18 cellular contexts compared by ENCODE assay signal in the genomic region with DNA sequence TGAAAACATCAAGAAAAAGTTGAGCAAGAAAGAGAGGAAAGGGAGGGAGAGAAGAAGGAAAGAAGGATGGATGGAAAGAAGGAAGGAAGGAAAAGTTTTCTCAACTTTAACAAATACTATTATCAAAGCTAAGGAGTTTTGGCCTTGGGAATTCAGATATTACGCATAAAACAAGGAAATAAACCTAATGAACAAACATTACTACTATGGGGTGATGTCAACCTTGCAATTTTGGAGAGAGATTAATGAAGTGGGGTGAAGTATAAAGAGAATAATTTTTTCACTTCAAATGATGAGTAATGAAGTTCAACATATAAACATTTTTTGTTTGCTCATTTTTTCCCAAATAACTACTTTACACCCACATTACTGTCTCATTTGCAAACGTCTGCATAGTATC. TPM values are rescaled to one million over a fixed set of nuclear protein-coding genes. Genes with fewer than 3 reads are reported as not detected.
A peak's percentile ranks its signal among the peaks of the same experiment; 100 is the strongest.
DNase-seq lines count a peak whose midpoint lies in the region; ATAC-seq, FAIRE-seq and TF ChIP-seq lines count a peak whose summit lies in the region.
"Had no signal": no experiment of that assay in that cellular context is flagged by ENCODE, and none has a peak within 500 bp of the region (broad histone marks: within the 10 kb centered on the region; RNA-seq: fewer than 3 reads in every experiment).

No MANE protein-coding gene starts in this region.

- H3K36me3 Mint-ChIP-seq in activated naive CD8-positive, alpha-beta T cell treated with anti-CD3 and anti-CD28 coated beads, Interleukin-2, amount 50 U/mL, for 24 hours (ENCODE audit: low read depth), result no peaks in the 10 kb centered on the region
- peaks cover 6% of the 10 kb centered on the region for H3K36me3 Mint-ChIP-seq in activated naive CD8-positive, alpha-beta T cell treated with anti-CD3 and anti-CD28 coated beads for 36 hours

- FAIRE-seq in islet of Langerhans (lab: Jason Lieb, UNC), result peak; percentile 51
- FAIRE-seq: A204.1, D721Med, H1 had no signal

- TF ChIP-seq CTCF in HEK293 (tag by site-specific recombination; IDR thresholded peaks at IDR 0.05), result no peak
- TF ChIP-seq CTCF in foreskin fibroblast (IDR thresholded peaks at IDR 0.05; ENCODE audit: low read depth, low read length), result no peak

- no peaks in the 10 kb centered on the region for H3K27me3 Mint-ChIP-seq in activated naive CD8-positive, alpha-beta T cell treated with anti-CD3 and anti-CD28 coated beads, Interleukin-2, amount 50 U/mL, for 24 hours
- no peaks in the 10 kb centered on the region for H3K27me3 Mint-ChIP-seq in activated naive CD8-positive, alpha-beta T cell treated with anti-CD3 and anti-CD28 coated beads for 36 hours
- H3K27me3 Mint-ChIP-seq: B cell; CD4-positive, alpha-beta T cell had no signal

- no peaks in the 10 kb centered on the region for H3K36me3 ChIP-seq in HEK293 (ENCODE audit: control insufficient read depth in 2 of 2, insufficient read depth in 1 of 2, low read length in 2 of 2)
- H3K36me3 ChIP-seq: HAP-1 had no signal

- H3K27ac ChIP-seq in HEK293 (ENCODE audit: extremely low read depth, low read depth, low read length), result no peak overlapping the region
- H3K27ac ChIP-seq: HL-60 had no signal

- no peak for ATAC-seq in activated naive CD8-positive, alpha-beta T cell treated with anti-CD3 and anti-CD28 coated beads, Interleukin-2, amount 50 U/mL, for 24 hours

- H3K4me3 ChIP-seq in HEK293 (ENCODE audit: low read depth, low read length) (no peak overlapping the region), foreskin fibroblast (ENCODE audit: low read depth in 1 of 2, low read length in 2 of 2) (no peak overlapping the region)
- H3K4me3 ChIP-seq: HAP-1 had no signal

- no peak overlapping the region for H3K4me3 Mint-ChIP-seq in activated naive CD8-positive, alpha-beta T cell treated with anti-CD3 and anti-CD28 coated beads, Interleukin-2, amount 50 U/mL, for 24 hours
- no peak overlapping the region for H3K4me3 Mint-ChIP-seq in activated naive CD8-positive, alpha-beta T cell treated with anti-CD3 and anti-CD28 coated beads for 36 hours
- H3K4me3 Mint-ChIP-seq: B cell; CD4-positive, alpha-beta T cell; HFFc6 had no signal

- peaks cover 35% of the 10 kb centered on the region for H3K4me1 Mint-ChIP-seq in activated naive CD8-positive, alpha-beta T cell treated with anti-CD3 and anti-CD28 coated beads, Interleukin-2, amount 50 U/mL, for 24 hours
- peaks cover 34% of the 10 kb centered on the region for H3K4me1 Mint-ChIP-seq in activated naive CD8-positive, alpha-beta T cell treated with anti-CD3 and anti-CD28 coated beads for 36 hours

- no peaks in the 10 kb centered on the region for H3K9me3 Mint-ChIP-seq in activated naive CD8-positive, alpha-beta T cell treated with anti-CD3 and anti-CD28 coated beads, Interleukin-2, amount 50 U/mL, for 24 hours
- H3K9me3 Mint-ChIP-seq in activated naive CD8-positive, alpha-beta T cell treated with anti-CD3 and anti-CD28 coated beads for 36 hours, result no peaks in the 10 kb centered on the region
- H3K9me3 Mint-ChIP-seq: CD4-positive, alpha-beta T cell; HFFc6 had no signal

- CTCF ChIA-PET in HEK293 (lab: Yijun Ruan, JAX), result no interaction called here

- POLR2A ChIA-PET in HEK293 (lab: Yijun Ruan, JAX), result no interaction called here

- H3K27ac Mint-ChIP-seq in activated naive CD8-positive, alpha-beta T cell treated with anti-CD3 and anti-CD28 coated beads, Interleukin-2, amount 50 U/mL, for 24 hours, result peak overlapping the region; percentile 30
- no peak overlapping the region for H3K27ac Mint-ChIP-seq in activated naive CD8-positive, alpha-beta T cell treated with anti-CD3 and anti-CD28 coated beads for 36 hours
- H3K27ac Mint-ChIP-seq: B cell; CD4-positive, alpha-beta T cell; HFFc6 had no signal

- H3K9me3 ChIP-seq in HEK293 (ENCODE audit: control insufficient read depth, insufficient read depth, low read depth, low read length), result no peaks in the 10 kb centered on the region
- H3K9me3 ChIP-seq: HAP-1 had no signal

- H3K4me1 ChIP-seq in HEK293 (ENCODE audit: control insufficient read depth, insufficient read depth, low read length), result no peaks in the 10 kb centered on the region
- H3K4me1 ChIP-seq: HAP-1 had no signal

- DNase-seq in activated naive CD8-positive, alpha-beta T cell treated with anti-CD3 and anti-CD28 coated beads, Interleukin-2, amount 50 U/mL, for 24 hours, result no peak
- DNase-seq in activated naive CD8-positive, alpha-beta T cell treated with anti-CD3 and anti-CD28 coated beads for 36 hours, result no peak
- DNase-seq in activated CD4-positive, CD25-positive, alpha-beta regulatory T cell treated with anti-CD3 and anti-CD28 coated beads, Interleukin-2, amount 50 U/mL, for 72 hours, result no peak
- no peak for DNase-seq in foreskin fibroblast
- DNase-seq in DMS153 (lab: John Stamatoyannopoulos, UW), result no peak
- DNase-seq: C1 segment of cervical spinal cord; CD4-positive, alpha-beta T cell; DND-41; GDM1; HFFc6 had no signal

TF ChIP-seq in HEK293, 187 proteins besides CTCF, POLR2A, EP300 and RAD21:
- TF ChIP-seq, protein P1, sequence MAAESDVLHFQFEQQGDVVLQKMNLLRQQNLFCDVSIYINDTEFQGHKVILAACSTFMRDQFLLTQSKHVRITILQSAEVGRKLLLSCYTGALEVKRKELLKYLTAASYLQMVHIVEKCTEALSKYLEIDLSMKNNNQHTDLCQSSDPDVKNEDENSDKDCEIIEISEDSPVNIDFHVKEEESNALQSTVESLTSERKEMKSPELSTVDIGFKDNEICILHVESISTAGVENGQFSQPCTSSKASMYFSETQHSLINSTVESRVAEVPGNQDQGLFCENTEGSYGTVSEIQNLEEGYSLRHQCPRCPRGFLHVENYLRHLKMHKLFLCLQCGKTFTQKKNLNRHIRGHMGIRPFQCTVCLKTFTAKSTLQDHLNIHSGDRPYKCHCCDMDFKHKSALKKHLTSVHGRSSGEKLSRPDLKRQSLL (tag by site-specific recombination; IDR thresholded peaks at IDR 0.05), result no peak
- peak; percentile 55 for TF ChIP-seq ZNF366 (tag by site-specific recombination; conservative IDR thresholded peaks at IDR 0.05)

RNA-seq across cellular contexts. Expression of gene SFMBT1, which starts 55.2 kb away (rescaled TPM):
- 10 to 100 TPM; 19.7 to 21.9 TPM for total RNA-seq in activated naive CD8-positive, alpha-beta T cell treated with anti-CD3 and anti-CD28 coated beads for 36 hours
